ENCODE assay signal across 8 cellular contexts in genomic region chr1:204207136-204207616, GRCh38. TPM values are rescaled to one million over a fixed set of nuclear protein-coding genes. Genes with fewer than 3 reads are reported as not detected.
DNase-seq lines count a peak whose midpoint lies in the region; ATAC-seq and TF ChIP-seq lines count a peak whose summit lies in the region.

No MANE protein-coding gene starts in this region.

- H3K4me1 Mint-ChIP-seq in WTC11 (no peaks in the 10 kb centered on the region), MCF 10A (ENCODE audit: insufficient read depth, unreplicated experiment) (no peaks in the 10 kb centered on the region)

- no peak overlapping the region for H3K4me3 Mint-ChIP-seq in WTC11
- H3K4me3 Mint-ChIP-seq in MCF 10A (ENCODE audit: unreplicated experiment), result no peak overlapping the region

- H3K36me3 Mint-ChIP-seq in WTC11, result no peaks in the 10 kb centered on the region
- no peaks in the 10 kb centered on the region for H3K36me3 Mint-ChIP-seq in MCF 10A (ENCODE audit: insufficient read depth, unreplicated experiment)

- BruUV-seq in MCF 10A (replicated peaks; lab: Mats Ljungman, UMichigan), result no TSS peak

- H3K9me3 Mint-ChIP-seq in WTC11, result no peaks in the 10 kb centered on the region
- H3K9me3 Mint-ChIP-seq in MCF 10A (ENCODE audit: unreplicated experiment), result no peaks in the 10 kb centered on the region

- intact Hi-C loops in MCF 10A (cut with micrococcal nuclease), result loop anchor here (1.0 kb wide), 2 partner anchors 45 to 346 kb away; partner anchors contain the start of gene SNRPE

- POLR2A ChIA-PET in WTC11 (lab: Charles Lee) (no interaction called here), MCF 10A (lab: Yijun Ruan, JAX) (interaction anchor here (0.6 to 2.1 kb wide), 12 partner anchors 7 to 352 kb away, joined by 3 to 7 read pairs (median 4); no protein-coding TSS in a partner anchor)

- H3K27ac Mint-ChIP-seq in WTC11 (no peak overlapping the region), MCF 10A (ENCODE audit: low read depth, unreplicated experiment) (no peak overlapping the region)

- in situ Hi-C loops in GM13977 (cut with MboI; ENCODE audit: low pct_unique_long_range_greater_than_20kb, low sequenced_read_pairs, unreplicated experiment), result no loop called here

- peak; percentile 93 for TF ChIP-seq CTCF in GM13977 (IDR thresholded peaks at IDR 0.05; ENCODE audit: extremely low read depth, insufficient read depth, missing control alignments)
- TF ChIP-seq CTCF in WTC11 (IDR thresholded peaks at IDR 0.05), result peak; percentile 94
- peak; percentile 99 for TF ChIP-seq CTCF in MCF 10A (IDR thresholded peaks at IDR 0.05; ENCODE audit: unreplicated experiment)

- DNase-seq in A172 (ENCODE audit: low spot score), result peak; percentile 31
- peak; percentile 83 for DNase-seq in GM13977 (ENCODE audit: low spot score)
- peak; percentile 30 for DNase-seq in NCI-H1105 treated with DMSO at 0.1 percent for 48 hours (lab: John Stamatoyannopoulos, UW)
- DNase-seq in WTC11 (ENCODE audit: low spot score), result peak; percentile 93
- peak; percentile 76 for DNase-seq in MCF 10A (ENCODE audit: unreplicated experiment)
- DNase-seq in kidney tubule cell (ENCODE audit: low spot score), result peak; percentile 59
- DNase-seq in stimulated activated CD4-positive, alpha-beta T cell treated with anti-CD3 and anti-CD28 coated beads, Interleukin-4, amount 100 ng/mL, for 1 hour, result peak; percentile 81

- CTCF ChIA-PET in WTC11 (lab: Charles Lee) (interaction anchor here (0.5 to 6.0 kb wide), 76 partner anchors 10 to 557 kb away, joined by 3 to 159 read pairs (median 5); partner anchors contain the start of genes ETNK2, KISS1, PLEKHA6 and REN), MCF 10A (lab: Yijun Ruan, JAX) (interaction anchor here (0.5 to 11.3 kb wide), 102 partner anchors 9 to 1136 kb away, joined by 3 to 505 read pairs (median 4); partner anchors contain the start of genes ETNK2, REN and SNRPE)

- ATAC-seq in WTC11 (peak; percentile 98), GM18867 (IDR thresholded peaks at IDR 0.05; ENCODE audit: unreplicated experiment) (no peak)

- H3K27me3 Mint-ChIP-seq in WTC11 (ENCODE audit: low read depth) (no peaks in the 10 kb centered on the region; the same call in 1 of the 2 replicates), MCF 10A (ENCODE audit: insufficient read depth, unreplicated experiment) (peaks cover 38% of the 10 kb centered on the region)

TF ChIP-seq in WTC11, 78 proteins besides CTCF, POLR2A, EP300 and RAD21:
- TF ChIP-seq CREM (CRISPR knock-in tag; IDR thresholded peaks at IDR 0.05) (peak; percentile 40; the same call in 1 of the 2 replicates), USF2 (CRISPR knock-in tag; IDR thresholded peaks at IDR 0.05) (peak; percentile 29; the same call in 1 of the 2 replicates), MAX (CRISPR knock-in tag; IDR thresholded peaks at IDR 0.05) (0 out of 2 replicates have a peak, but pooled peaks have one; percentile 23), ZNF121 (CRISPR knock-in tag; IDR thresholded peaks at IDR 0.05) (peak; percentile 93), HMGA2 (CRISPR knock-in tag; IDR thresholded peaks at IDR 0.05) (no peak)
- TF ChIP-seq, protein P1, sequence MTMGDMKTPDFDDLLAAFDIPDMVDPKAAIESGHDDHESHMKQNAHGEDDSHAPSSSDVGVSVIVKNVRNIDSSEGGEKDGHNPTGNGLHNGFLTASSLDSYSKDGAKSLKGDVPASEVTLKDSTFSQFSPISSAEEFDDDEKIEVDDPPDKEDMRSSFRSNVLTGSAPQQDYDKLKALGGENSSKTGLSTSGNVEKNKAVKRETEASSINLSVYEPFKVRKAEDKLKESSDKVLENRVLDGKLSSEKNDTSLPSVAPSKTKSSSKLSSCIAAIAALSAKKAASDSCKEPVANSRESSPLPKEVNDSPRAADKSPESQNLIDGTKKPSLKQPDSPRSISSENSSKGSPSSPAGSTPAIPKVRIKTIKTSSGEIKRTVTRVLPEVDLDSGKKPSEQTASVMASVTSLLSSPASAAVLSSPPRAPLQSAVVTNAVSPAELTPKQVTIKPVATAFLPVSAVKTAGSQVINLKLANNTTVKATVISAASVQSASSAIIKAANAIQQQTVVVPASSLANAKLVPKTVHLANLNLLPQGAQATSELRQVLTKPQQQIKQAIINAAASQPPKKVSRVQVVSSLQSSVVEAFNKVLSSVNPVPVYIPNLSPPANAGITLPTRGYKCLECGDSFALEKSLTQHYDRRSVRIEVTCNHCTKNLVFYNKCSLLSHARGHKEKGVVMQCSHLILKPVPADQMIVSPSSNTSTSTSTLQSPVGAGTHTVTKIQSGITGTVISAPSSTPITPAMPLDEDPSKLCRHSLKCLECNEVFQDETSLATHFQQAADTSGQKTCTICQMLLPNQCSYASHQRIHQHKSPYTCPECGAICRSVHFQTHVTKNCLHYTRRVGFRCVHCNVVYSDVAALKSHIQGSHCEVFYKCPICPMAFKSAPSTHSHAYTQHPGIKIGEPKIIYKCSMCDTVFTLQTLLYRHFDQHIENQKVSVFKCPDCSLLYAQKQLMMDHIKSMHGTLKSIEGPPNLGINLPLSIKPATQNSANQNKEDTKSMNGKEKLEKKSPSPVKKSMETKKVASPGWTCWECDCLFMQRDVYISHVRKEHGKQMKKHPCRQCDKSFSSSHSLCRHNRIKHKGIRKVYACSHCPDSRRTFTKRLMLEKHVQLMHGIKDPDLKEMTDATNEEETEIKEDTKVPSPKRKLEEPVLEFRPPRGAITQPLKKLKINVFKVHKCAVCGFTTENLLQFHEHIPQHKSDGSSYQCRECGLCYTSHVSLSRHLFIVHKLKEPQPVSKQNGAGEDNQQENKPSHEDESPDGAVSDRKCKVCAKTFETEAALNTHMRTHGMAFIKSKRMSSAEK (CRISPR knock-in tag; IDR thresholded peaks at IDR 0.05; ENCODE audit: borderline replicate concordance), result no peak
- TF ChIP-seq, protein P2, sequence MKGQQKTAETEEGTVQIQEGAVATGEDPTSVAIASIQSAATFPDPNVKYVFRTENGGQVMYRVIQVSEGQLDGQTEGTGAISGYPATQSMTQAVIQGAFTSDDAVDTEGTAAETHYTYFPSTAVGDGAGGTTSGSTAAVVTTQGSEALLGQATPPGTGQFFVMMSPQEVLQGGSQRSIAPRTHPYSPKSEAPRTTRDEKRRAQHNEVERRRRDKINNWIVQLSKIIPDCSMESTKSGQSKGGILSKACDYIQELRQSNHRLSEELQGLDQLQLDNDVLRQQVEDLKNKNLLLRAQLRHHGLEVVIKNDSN (CRISPR knock-in tag; IDR thresholded peaks at IDR 0.05), result peak; percentile 43; the same call in 1 of the 2 replicates

RNA-seq across cellular contexts. Expression of gene GOLT1A, which starts 6.6 kb away (rescaled TPM):
- total RNA-seq in A172 (2014; rRNA removed; shearing (Covaris generic)), result 0.19 TPM in 1 of 2 replicates, not detected in the other
- total RNA-seq in WTC11 (2021) (6.5 to 6.7 TPM (median 6.6 TPM) in 3 replicates), MCF 10A (2022) (11.5 and 12.7 TPM in 2 replicates)

RNA-seq across cellular contexts. Expression of gene KISS1, which starts 10.9 kb away (rescaled TPM):
- total RNA-seq in A172 (2014; rRNA removed; shearing (Covaris generic)), result 1.4 and 6.2 TPM in 2 replicates
- total RNA-seq in WTC11 (2021) (0.35 to 1.2 TPM (median 0.66 TPM) in 3 replicates), MCF 10A (2022) (not detected in 2 replicates)

RNA-seq across cellular contexts. Expression of gene REN, which starts 41.0 kb away (rescaled TPM):
- 0.62 TPM in 1 of 2 replicates, not detected in the other for total RNA-seq in A172 (2014; rRNA removed; shearing (Covaris generic))
- total RNA-seq in WTC11 (2021) (not detected in 3 replicates), MCF 10A (2022) (not detected in 2 replicates)

RNA-seq across cellular contexts. Expression of gene ETNK2, which starts 55.3 kb away (rescaled TPM):
- total RNA-seq in A172 (2014; rRNA removed; shearing (Covaris generic)), result 20.9 and 23.0 TPM in 2 replicates
- 18.3 to 20.2 TPM (median 19.7 TPM) in 3 replicates for total RNA-seq in WTC11 (2021)
- total RNA-seq in MCF 10A (2022), result 6.7 and 9.5 TPM in 2 replicates

Comparison
In these comparisons a context has a peak if more than half of its experiments do, and no peak if none do; other contexts are left out.
1. DNase-seq: peak in every context shown above with its lines; median percentile 93 in WTC11; 83 in GM13977; 81 in stimulated activated CD4-positive, alpha-beta T cell treated with anti-CD3 and anti-CD28 coated beads, Interleukin-4, amount 100 ng/mL, for 1 hour; 76 in MCF 10A; 59 in kidney tubule cell; 31 in A172; 30 in NCI-H1105 treated with DMSO at 0.1 percent for 48 hours.